In genomic region chr1:206565973-206566372, GRCh38 we compare ENCODE assay signal across 18 cellular contexts. TPM values are rescaled to one million over a fixed set of nuclear protein-coding genes. Genes with fewer than 3 reads are reported as not detected.
DNase-seq lines count a peak whose midpoint lies in the region; ATAC-seq and TF ChIP-seq lines count a peak whose summit lies in the region.
"Had no signal": no experiment of that assay in that cellular context is flagged by ENCODE, and none has a peak within 500 bp of the region (broad histone marks: within the 10 kb centered on the region; RNA-seq: fewer than 3 reads in every experiment).

No MANE protein-coding gene starts in this region.

- peaks cover 88% of the 10 kb centered on the region for H3K36me3 Mint-ChIP-seq in T-helper 2 cell treated with Interferon-gamma antibody and Interleukin-4, amounts not matched to agents 5 μg/mL and 100 μg/mL, for 36 hours (ENCODE audit: low read depth)
- peaks cover 100% of the 10 kb centered on the region for H3K36me3 Mint-ChIP-seq in activated T-helper 17 cell treated with anti-CD3 and anti-CD28 coated beads, Interleukin-2, amount 50 U/mL, for 72 hours (ENCODE audit: low read depth)
- peaks cover 0 to 93% (median 15%) of the 10 kb centered on the region in 3 donors for H3K36me3 Mint-ChIP-seq in naive thymus-derived CD8-positive, alpha-beta T cell
- H3K36me3 Mint-ChIP-seq: brain had no signal

- POLR2A ChIA-PET in naive thymus-derived CD8-positive, alpha-beta T cell (lab: Charles Lee) = interaction anchor here (0.9 to 30.9 kb wide), 4 partner anchors 5 to 99 kb away, joined by 3 to 825 read pairs (median 414); no protein-coding TSS in a partner anchor

- ATAC-seq in GM18505 (IDR thresholded peaks at IDR 0.05; ENCODE audit: unreplicated experiment) = no peak
- no peak for ATAC-seq in activated T-helper 17 cell treated with anti-CD3 and anti-CD28 coated beads, Interleukin-2, amount 50 U/mL, for 72 hours (replicated peaks)
- ATAC-seq in naive thymus-derived CD8-positive, alpha-beta T cell = no peak
- no peak for ATAC-seq in omental fat pad (ENCODE audit: low FRiP score)
- ATAC-seq: foreskin keratinocyte had no signal

- no peaks in the 10 kb centered on the region for H3K9me3 Mint-ChIP-seq in T-helper 2 cell treated with Interferon-gamma antibody and Interleukin-4, amounts not matched to agents 5 μg/mL and 100 μg/mL, for 36 hours
- H3K9me3 Mint-ChIP-seq in activated T-helper 17 cell treated with anti-CD3 and anti-CD28 coated beads, Interleukin-2, amount 50 U/mL, for 72 hours = no peaks in the 10 kb centered on the region
- no peaks in the 10 kb centered on the region for H3K9me3 Mint-ChIP-seq in naive thymus-derived CD8-positive, alpha-beta T cell
- H3K9me3 Mint-ChIP-seq: brain had no signal

- peak; percentile 8 for TF ChIP-seq POLR2A in GM18505 (IDR thresholded peaks at IDR 0.05; ENCODE audit: borderline replicate concordance, extremely low read depth, insufficient read depth, insufficient read length)

- peaks cover 91% of the 10 kb centered on the region for H3K4me1 Mint-ChIP-seq in T-helper 2 cell treated with Interferon-gamma antibody and Interleukin-4, amounts not matched to agents 5 μg/mL and 100 μg/mL, for 36 hours (ENCODE audit: low read depth)
- H3K4me1 Mint-ChIP-seq in activated T-helper 17 cell treated with anti-CD3 and anti-CD28 coated beads, Interleukin-2, amount 50 U/mL, for 72 hours = peaks cover 79% of the 10 kb centered on the region
- peaks cover 57 to 99% (median 97%) of the 10 kb centered on the region in 4 donors for H3K4me1 Mint-ChIP-seq in naive thymus-derived CD8-positive, alpha-beta T cell

- DNase-seq in T-helper 2 cell treated with Interferon-gamma antibody and Interleukin-4, amounts not matched to agents 5 μg/mL and 100 μg/mL, for 36 hours (ENCODE audit: low spot score) = no peak
- DNase-seq in T-helper 2 cell (no peak), activated gamma-delta T cell treated with Interleukin-2 at 50 U/mL for 16 hours (no peak), ecto neural progenitor cell (ENCODE audit: low spot score) (no peak), omental fat pad (ENCODE audit: low spot score) (no peak)
- no peak for DNase-seq in naive thymus-derived CD8-positive, alpha-beta T cell
- DNase-seq: 8988T; activated CD4-positive, alpha-beta T cell treated with anti-CD3 and anti-CD28 coated beads, Interleukin-2, amount 50 U/mL, for 48 hours; C1 segment of cervical spinal cord; DMS53; foreskin keratinocyte; kidney glomerular epithelial cell; mesenchymal stem cell; NCI-H82; thyroid gland had no signal

- peak overlapping the region; percentile 79 for H3K27ac Mint-ChIP-seq in T-helper 2 cell treated with Interferon-gamma antibody and Interleukin-4, amounts not matched to agents 5 μg/mL and 100 μg/mL, for 36 hours
- peak overlapping the region; percentile 84 for H3K27ac Mint-ChIP-seq in activated T-helper 17 cell treated with anti-CD3 and anti-CD28 coated beads, Interleukin-2, amount 50 U/mL, for 72 hours
- H3K27ac Mint-ChIP-seq in naive thymus-derived CD8-positive, alpha-beta T cell = peak overlapping the region; percentile 89 to 98 (median 94)

- H3K4me3 Mint-ChIP-seq in T-helper 2 cell treated with Interferon-gamma antibody and Interleukin-4, amounts not matched to agents 5 μg/mL and 100 μg/mL, for 36 hours = peak overlapping the region; percentile 92
- peak overlapping the region; percentile 84 for H3K4me3 Mint-ChIP-seq in activated T-helper 17 cell treated with anti-CD3 and anti-CD28 coated beads, Interleukin-2, amount 50 U/mL, for 72 hours
- H3K4me3 Mint-ChIP-seq in naive thymus-derived CD8-positive, alpha-beta T cell = peak overlapping the region; percentile 67 to 99 (median 88)
- H3K4me3 Mint-ChIP-seq: brain had no signal

- H3K27me3 Mint-ChIP-seq in T-helper 2 cell treated with Interferon-gamma antibody and Interleukin-4, amounts not matched to agents 5 μg/mL and 100 μg/mL, for 36 hours (ENCODE audit: low read depth) = no peaks in the 10 kb centered on the region
- H3K27me3 Mint-ChIP-seq in activated T-helper 17 cell treated with anti-CD3 and anti-CD28 coated beads, Interleukin-2, amount 50 U/mL, for 72 hours = no peaks in the 10 kb centered on the region
- H3K27me3 Mint-ChIP-seq in naive thymus-derived CD8-positive, alpha-beta T cell = no peaks in the 10 kb centered on the region

- TF ChIP-seq CTCF in omental fat pad (IDR thresholded peaks at IDR 0.05) = no peak

RNA-seq across cellular contexts. Expression of gene EIF2D, which starts 46.3 kb away (rescaled TPM):
- total RNA-seq in activated T-helper 17 cell treated with anti-CD3 and anti-CD28 coated beads, Interleukin-2, amount 50 U/mL, for 72 hours = 10 to 100 TPM; 63.4 to 64.9 TPM
- total RNA-seq in naive thymus-derived CD8-positive, alpha-beta T cell = 10 to 100 TPM; 61.7 to 62.4 TPM
- 10 to 100 TPM; 38.9 to 46.0 (median 39.1) TPM for polyA plus RNA-seq in naive thymus-derived CD8-positive, alpha-beta T cell
- 10 to 100 TPM; 38.4 to 55.8 (median 50.4) TPM for total RNA-seq in omental fat pad

RNA-seq across cellular contexts. Expression of gene RASSF5, which starts 58.6 kb away (rescaled TPM):
- total RNA-seq in activated T-helper 17 cell treated with anti-CD3 and anti-CD28 coated beads, Interleukin-2, amount 50 U/mL, for 72 hours = 100 to 1,000 TPM; 162 to 227 TPM
- total RNA-seq in naive thymus-derived CD8-positive, alpha-beta T cell = 100 to 1,000 TPM; 224 to 229 TPM
- 100 to 1,000 TPM; 233 to 358 (median 291) TPM for polyA plus RNA-seq in naive thymus-derived CD8-positive, alpha-beta T cell
- 10 to 100 TPM in 3 of 4 donors, 1 to 10 TPM in 1; 9.7 to 16.1 (median 10.8) TPM for total RNA-seq in omental fat pad

Comparison
In these comparisons a context has a peak if more than half of its experiments do, and no peak if none do; other contexts are left out.
1. RNA of gene RASSF5, which starts 58.6 kb away (total RNA-seq): 224 to 229 TPM in naive thymus-derived CD8-positive, alpha-beta T cell and 162 to 227 TPM in activated T-helper 17 cell treated with anti-CD3 and anti-CD28 coated beads, Interleukin-2, amount 50 U/mL, for 72 hours; 9.7 to 16.1 TPM in omental fat pad; every median in the first group is over 4 times any median in the second.
2. Peak in every context shown above with its lines, with median percentiles within 50 percentile points of each other: H3K27ac Mint-ChIP-seq and H3K4me3 Mint-ChIP-seq.